In the genomic region with DNA sequence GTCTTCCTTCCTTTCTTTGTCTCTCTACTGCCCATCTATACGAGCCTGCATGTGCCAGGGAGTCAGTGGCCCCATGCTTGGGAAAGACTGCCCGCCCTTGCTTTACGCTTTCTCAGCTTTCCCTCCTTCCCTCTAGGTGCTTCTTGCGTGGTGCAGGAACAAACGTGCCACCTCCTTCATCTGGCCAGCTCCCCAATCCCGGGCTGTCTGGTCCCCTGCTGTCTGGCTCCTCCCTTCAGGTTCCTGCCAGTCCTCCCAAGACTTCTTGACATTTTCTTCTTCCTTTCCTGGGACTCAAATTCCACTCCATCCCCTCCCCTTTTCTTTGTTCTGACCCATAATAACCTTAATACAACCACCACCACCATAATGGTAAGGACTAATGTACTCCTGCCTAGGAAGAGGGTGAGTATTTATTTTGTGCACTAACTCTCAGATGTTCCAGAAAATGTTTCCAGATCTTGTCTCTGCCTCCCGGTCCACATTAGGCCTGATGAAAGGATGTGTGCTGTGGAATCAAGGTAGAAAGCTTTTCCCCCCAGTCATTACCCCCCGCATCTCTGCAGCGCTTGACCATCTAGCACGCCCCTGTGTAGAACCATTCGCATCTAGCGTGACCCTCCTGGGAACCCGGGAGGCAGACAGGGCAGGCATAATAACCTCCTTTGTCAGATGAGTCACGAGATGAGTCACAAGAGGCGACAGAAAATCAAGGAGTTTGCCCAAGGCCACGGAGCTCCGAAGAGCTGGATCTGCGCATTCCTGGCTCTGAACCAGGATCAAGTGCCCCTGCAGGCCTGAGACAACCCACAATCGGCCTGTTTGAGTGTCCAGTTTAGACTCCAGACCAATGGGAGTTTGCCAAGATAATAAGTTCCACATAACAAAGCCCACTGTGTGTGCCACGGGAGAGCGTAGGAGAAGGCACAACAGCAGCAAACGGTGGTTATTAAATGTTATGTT, we compare ENCODE assay signal across 9 cellular contexts.
DNase-seq lines count a peak whose midpoint lies in the region; ATAC-seq and TF ChIP-seq lines count a peak whose summit lies in the region.
"Had no signal": no experiment of that assay in that cellular context is flagged by ENCODE, and none has a peak within 500 bp of the region (broad histone marks: within the 10 kb centered on the region; RNA-seq: fewer than 3 reads in every experiment).

No MANE protein-coding gene starts in this region.

- H3K9me3 ChIP-seq in Caco-2: no peaks in the 10 kb centered on the region
- H3K9me3 ChIP-seq in neuronal stem cell (replicated peaks in 1 of 2; ENCODE audit: control insufficient read depth in 2 of 2, insufficient read depth in 1 of 2, low read depth in 1 of 2, low read length in 2 of 2): no peaks in the 10 kb centered on the region
- H3K9me3 ChIP-seq in CD8-positive, alpha-beta memory T cell (ENCODE audit: low read length): no peaks in the 10 kb centered on the region

- H3K14ac ChIP-seq in neuronal stem cell (ENCODE audit: low read length): no peak overlapping the region

- no CpG with 5 or more reads among the region's 22 CpGs for WGBS in neuronal stem cell (ENCODE audit: extremely low coverage in 2 of 2, insufficient read length in 2 of 2, insufficient replicate concordance in 1 of 2), 2 donors

- H2BK15ac ChIP-seq in neuronal stem cell (ENCODE audit: low read length): no peak overlapping the region

- H3K27me3 ChIP-seq in Caco-2 (replicated peaks; ENCODE audit: control insufficient read depth, insufficient read depth, low read length) (no peaks in the 10 kb centered on the region), dorsolateral prefrontal cortex (no peaks in the 10 kb centered on the region), neuronal stem cell (ENCODE audit: control insufficient read depth in 3 of 3, insufficient read depth in 3 of 3, low read depth in 1 of 3, low read length in 3 of 3) (peaks cover 0 to 11% (median 0%) of the 10 kb centered on the region in 3 experiments)
- no peaks in the 10 kb centered on the region for H3K27me3 ChIP-seq in CD8-positive, alpha-beta memory T cell (ENCODE audit: insufficient read depth, low read length, poor library complexity, severe bottlenecking)

- POLR2A ChIA-PET in Caco-2 (lab: Charles Lee): no interaction called here
- POLR2A ChIA-PET in CD8-positive, alpha-beta memory T cell (lab: Charles Lee): no interaction called here

- H3K4ac ChIP-seq in neuronal stem cell (ENCODE audit: low read length): no peak overlapping the region

- H3K9me3 Mint-ChIP-seq in Caco-2 (ENCODE audit: unreplicated experiment): no peaks in the 10 kb centered on the region
- no peaks in the 10 kb centered on the region for H3K9me3 Mint-ChIP-seq in CD8-positive, alpha-beta memory T cell

- H3K36me3 Mint-ChIP-seq in Caco-2 (ENCODE audit: insufficient read depth, unreplicated experiment): no peaks in the 10 kb centered on the region
- no peaks in the 10 kb centered on the region for H3K36me3 Mint-ChIP-seq in CD8-positive, alpha-beta memory T cell

- ATAC-seq in HG02678 (IDR thresholded peaks at IDR 0.05; ENCODE audit: unreplicated experiment): no peak
- ATAC-seq in stimulated activated naive CD8-positive, alpha-beta T cell treated with anti-CD3 and anti-CD28 coated beads, Interleukin-15, Interleukin-2, amounts not matched to agents 100 U/mL and 50 U/mL, for 24 hours: no peak
- ATAC-seq in GM21367 (IDR thresholded peaks at IDR 0.05; ENCODE audit: unreplicated experiment): no peak

- no peak overlapping the region for H2BK12ac ChIP-seq in neuronal stem cell (ENCODE audit: low read length)

- peak overlapping the region; percentile 78 to 100 (median 97) for H3K27ac ChIP-seq in dorsolateral prefrontal cortex
- no peak overlapping the region for H3K27ac ChIP-seq in neuronal stem cell (replicated peaks; ENCODE audit: low read length)
- no peak overlapping the region for H3K27ac ChIP-seq in CD8-positive, alpha-beta memory T cell (ENCODE audit: low read depth, low read length)

- H3K79me1 ChIP-seq in neuronal stem cell (ENCODE audit: low read depth, low read length): no peaks in the 10 kb centered on the region

- CTCF ChIA-PET in Caco-2 (lab: Charles Lee): interaction anchor here (1.0 kb wide), 1 partner anchor 51 kb away, joined by 4 read pairs; no protein-coding TSS in a partner anchor
- CTCF ChIA-PET in CD8-positive, alpha-beta memory T cell (lab: Charles Lee): no interaction called here

- no peak overlapping the region for H2BK120ac ChIP-seq in neuronal stem cell (ENCODE audit: low read depth, low read length)

- peaks cover 13% of the 10 kb centered on the region for H3K4me1 Mint-ChIP-seq in Caco-2 (ENCODE audit: low read depth, unreplicated experiment)
- peaks cover 29 to 33% (median 30%) of the 10 kb centered on the region in 3 donors for H3K4me1 Mint-ChIP-seq in CD8-positive, alpha-beta memory T cell

- no peak overlapping the region for H3K23ac ChIP-seq in neuronal stem cell (ENCODE audit: low read depth, low read length, poor library complexity)

- no peak overlapping the region for H3K4me3 Mint-ChIP-seq in Caco-2 (ENCODE audit: unreplicated experiment)
- no peak overlapping the region for H3K4me3 Mint-ChIP-seq in CD8-positive, alpha-beta memory T cell

- DNase-seq in Caco-2 (peak; percentile 40 to 76), NCI-H2196 (lab: John Stamatoyannopoulos, UW; ENCODE audit: unreplicated experiment) (peak; percentile 67), dorsolateral prefrontal cortex (peak in 9 of 10 donors; percentile 61 to 84 (median 79)), neuronal stem cell (ENCODE audit: low spot score) (no peak)
- DNase-seq in CD8-positive, alpha-beta memory T cell: no peak
- DNase-seq in stimulated activated naive CD8-positive, alpha-beta T cell treated with anti-CD3 and anti-CD28 coated beads, Interleukin-15, Interleukin-2, amounts not matched to agents 100 U/mL and 50 U/mL, for 24 hours: no peak
- DNase-seq: activated CD4-positive, alpha-beta T cell treated with anti-CD3 and anti-CD28 coated beads for 1 hour had no signal

- no peaks in the 10 kb centered on the region for H3K27me3 Mint-ChIP-seq in Caco-2 (ENCODE audit: insufficient read depth, unreplicated experiment)
- H3K27me3 Mint-ChIP-seq in CD8-positive, alpha-beta memory T cell: peaks cover 0 to 2% of the 10 kb centered on the region in 2 donors

- BruUV-seq in Caco-2 (replicated peaks; lab: Mats Ljungman, UMichigan): no TSS peak

- no peak overlapping the region for H4K91ac ChIP-seq in neuronal stem cell (ENCODE audit: low read depth, low read length, poor library complexity)

- peak overlapping the region; percentile 53 for H3K27ac Mint-ChIP-seq in Caco-2 (ENCODE audit: unreplicated experiment)
- no peak overlapping the region for H3K27ac Mint-ChIP-seq in CD8-positive, alpha-beta memory T cell

- no peak overlapping the region for H2BK5ac ChIP-seq in neuronal stem cell (ENCODE audit: low read length)

- intact Hi-C loops in Caco-2 (cut with micrococcal nuclease; ENCODE audit: unreplicated experiment): no loop called here
- intact Hi-C loops in dorsolateral prefrontal cortex (cut with DNase I): loop anchor here (1.0 to 5.0 kb wide), 5 partner anchors 33 to 95 kb away; partner anchors contain the start of gene LPGAT1 (in 2 of the 2)

- no peak overlapping the region for H2AK5ac ChIP-seq in neuronal stem cell (ENCODE audit: low read depth, low read length)

- H3K18ac ChIP-seq in neuronal stem cell (ENCODE audit: low read length): peak overlapping the region; percentile 68

- H2AFZ ChIP-seq in neuronal stem cell (ENCODE audit: low read length): peak overlapping the region; percentile 86

- TF ChIP-seq CTCF in Caco-2 (IDR thresholded peaks at IDR 0.05; ENCODE audit: insufficient read depth in 1 of 2, low read depth in 1 of 2, low read length in 1 of 2, severe bottlenecking in 1 of 2, unreplicated experiment in 1 of 2) (no peak), dorsolateral prefrontal cortex (IDR thresholded peaks at IDR 0.05 in 54 of 56, conservative IDR thresholded peaks at IDR 0.05 in 2 of 56; ENCODE audit: low read depth in 1 of 56, partially characterized antibody in 56 of 56) (peak in 2 of 56 donors; percentile 3 to 18)

- H3K4me2 ChIP-seq in neuronal stem cell (ENCODE audit: insufficient read depth, low read length, poor library complexity, severe bottlenecking): no peak overlapping the region

- no peak overlapping the region for H3K9ac ChIP-seq in neuronal stem cell (ENCODE audit: low read depth, low read length, poor library complexity)

- H4K8ac ChIP-seq in neuronal stem cell (ENCODE audit: low read depth, low read length): no peak overlapping the region

- H3K36me3 ChIP-seq in Caco-2 (ENCODE audit: control insufficient read depth, insufficient read depth, low read length) (no peaks in the 10 kb centered on the region), neuronal stem cell (replicated peaks in 1 of 2; ENCODE audit: control insufficient read depth in 2 of 2, insufficient read depth in 2 of 2, low read length in 2 of 2) (no peaks in the 10 kb centered on the region)
- H3K36me3 ChIP-seq in CD8-positive, alpha-beta memory T cell (ENCODE audit: insufficient read depth, low read length): no peaks in the 10 kb centered on the region

- H3K4me1 ChIP-seq in Caco-2 (peaks cover 16% of the 10 kb centered on the region), neuronal stem cell (ENCODE audit: control insufficient read depth in 2 of 2, insufficient read depth in 1 of 2, low read depth in 1 of 2, low read length in 2 of 2) (peaks cover 15 to 23% of the 10 kb centered on the region in 2 donors)
- H3K4me1 ChIP-seq in CD8-positive, alpha-beta memory T cell (ENCODE audit: insufficient read depth, low read length): peaks cover 34% of the 10 kb centered on the region

- H3K4me3 ChIP-seq in Caco-2 (ENCODE audit: low read depth, low read length) (no peak overlapping the region), dorsolateral prefrontal cortex (peak overlapping the region in 2 of 59 donors; percentile 4 to 21), neuronal stem cell (ENCODE audit: low read length in 2 of 2) (no peak overlapping the region)
- H3K4me3 ChIP-seq in CD8-positive, alpha-beta memory T cell (ENCODE audit: low read length): no peak overlapping the region

Comparison
In these comparisons a context has a peak if more than half of its experiments do, and no peak if none do; other contexts are left out.
1. DNase-seq: peak in Caco-2 (2 of 2), NCI-H2196 (single experiment) and dorsolateral prefrontal cortex (9 of 10); none in neuronal stem cell (single experiment), CD8-positive, alpha-beta memory T cell (0 of 5) and stimulated activated naive CD8-positive, alpha-beta T cell treated with anti-CD3 and anti-CD28 coated beads, Interleukin-15, Interleukin-2, amounts not matched to agents 100 U/mL and 50 U/mL, for 24 hours (single experiment).
2. H3K27ac ChIP-seq: peak in dorsolateral prefrontal cortex (59 of 59); none in neuronal stem cell (single experiment) and CD8-positive, alpha-beta memory T cell (single experiment).